Comparison of ENCODE assay signal across 12 cellular contexts in the genomic region with DNA sequence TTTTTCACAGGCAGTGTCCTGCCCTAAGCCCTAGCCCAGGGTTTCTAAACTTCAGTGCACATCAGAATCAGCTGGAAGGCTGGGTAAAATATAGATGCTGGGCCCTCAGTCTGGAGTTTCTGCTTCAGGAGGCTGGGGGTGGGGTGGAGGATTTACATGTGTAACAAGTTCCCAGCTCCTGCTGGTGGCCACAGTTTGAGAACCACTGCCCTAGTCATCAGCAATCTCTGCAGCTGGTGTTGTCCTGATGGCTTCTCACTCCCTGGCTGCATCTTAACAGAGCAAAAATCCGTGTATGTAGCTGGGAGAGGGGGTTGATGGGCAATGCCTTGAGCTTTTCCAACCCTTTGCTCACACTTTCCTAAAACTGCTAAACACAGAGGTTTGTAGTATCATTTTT.
A peak's percentile ranks its signal among the peaks of the same experiment; 100 is the strongest.
DNase-seq lines count a peak whose midpoint lies in the region; ATAC-seq, FAIRE-seq and TF ChIP-seq lines count a peak whose summit lies in the region.
"Had no signal": no experiment of that assay in that cellular context is flagged by ENCODE, and none has a peak within 500 bp of the region (broad histone marks: within the 10 kb centered on the region; RNA-seq: fewer than 3 reads in every experiment).

No MANE protein-coding gene starts in this region.

- no peak overlapping the region for H2AFZ ChIP-seq in astrocyte (ENCODE audit: low read depth, low read length)

- H3K9me3 ChIP-seq in astrocyte (ENCODE audit: insufficient read depth, low read depth, low read length) (no peaks in the 10 kb centered on the region), sigmoid colon (no peaks in the 10 kb centered on the region)

- no peak for TF ChIP-seq EP300 in sigmoid colon (IDR thresholded peaks at IDR 0.05)

- peak overlapping the region; percentile 91 for H3K9ac ChIP-seq in astrocyte (ENCODE audit: low read length)

- H3K27me3 ChIP-seq in astrocyte (ENCODE audit: insufficient read depth, low read length) (no peaks in the 10 kb centered on the region), sigmoid colon (no peaks in the 10 kb centered on the region)

- 53 to 64% methylated on average over 1 of the region's 1 CpG for WGBS in sigmoid colon, 2 donors

- no peaks in the 10 kb centered on the region for H3K36me3 Mint-ChIP-seq in astrocyte (ENCODE audit: low read depth, unreplicated experiment)
- H3K36me3 Mint-ChIP-seq: activated naive CD4-positive, alpha-beta T cell treated with anti-CD3 and anti-CD28 coated beads, Interleukin-2, amount 50 U/mL, for 24 hours; immature natural killer cell had no signal

- H3K9me3 Mint-ChIP-seq in astrocyte (ENCODE audit: unreplicated experiment): no peaks in the 10 kb centered on the region
- H3K9me3 Mint-ChIP-seq: activated naive CD4-positive, alpha-beta T cell treated with anti-CD3 and anti-CD28 coated beads, Interleukin-2, amount 50 U/mL, for 24 hours; immature natural killer cell had no signal

- intact Hi-C loops in left cardiac atrium (cut with DNase I) (loop anchor here (2.0 to 10.0 kb wide), 4 partner anchors 122 to 346 kb away; a partner anchor contains a TSS), sigmoid colon (cut with DNase I) (loop anchor here (5.0 to 10.0 kb wide), 4 partner anchors 343 to 626 kb away; a partner anchor contains a TSS)

- H3K4me2 ChIP-seq in astrocyte (ENCODE audit: low read length): peak overlapping the region; percentile 79

- TF ChIP-seq CTCF in astrocyte (IDR thresholded peaks at IDR 0.05; ENCODE audit: insufficient read depth, low read depth, low read length) (no peak), sigmoid colon (IDR thresholded peaks at IDR 0.05) (no peak)

- H3K4me3 ChIP-seq in astrocyte (ENCODE audit: insufficient read depth, low read depth, low read length) (peak overlapping the region; percentile 29), sigmoid colon (no peak overlapping the region)

- FAIRE-seq in astrocyte (lab: Jason Lieb, UNC): no peak

- H3K27ac ChIP-seq in astrocyte (ENCODE audit: low read depth, low read length) (peak overlapping the region; percentile 98), sigmoid colon (peak overlapping the region; percentile 80 to 98 (median 89))

- DNase-seq in GM03348 (ENCODE audit: low spot score) (peak; percentile 13), astrocyte (ENCODE audit: low read depth) (peak; percentile 79), left cardiac atrium (peak; percentile 66), sigmoid colon (peak; percentile 82), NCI-H345 (lab: John Stamatoyannopoulos, UW) (no peak), superior temporal gyrus (ENCODE audit: extremely low spot score) (no peak)
- no peak for DNase-seq in stimulated activated CD4-positive, alpha-beta T cell treated with anti-CD3 and anti-CD28 coated beads, Interleukin-4, amount 100 ng/mL, for 24 hours
- DNase-seq: DMS153, immature natural killer cell, NCI-H2081 treated with DMSO at 0.1 percent for 48 hours had no signal

- H4K20me1 ChIP-seq in astrocyte (ENCODE audit: insufficient read depth, low read length): no peaks in the 10 kb centered on the region

- H3K27ac Mint-ChIP-seq in astrocyte (ENCODE audit: unreplicated experiment): peak overlapping the region; percentile 96
- H3K27ac Mint-ChIP-seq: activated naive CD4-positive, alpha-beta T cell treated with anti-CD3 and anti-CD28 coated beads, Interleukin-2, amount 50 U/mL, for 24 hours; immature natural killer cell had no signal

- H3K36me3 ChIP-seq in astrocyte (ENCODE audit: insufficient read depth, low read length): no peaks in the 10 kb centered on the region
- H3K36me3 ChIP-seq in sigmoid colon: no peaks in the 10 kb centered on the region

- H3K4me1 Mint-ChIP-seq in astrocyte (ENCODE audit: low read depth, unreplicated experiment): peaks cover 21% of the 10 kb centered on the region
- H3K4me1 Mint-ChIP-seq: immature natural killer cell had no signal

- TF ChIP-seq POLR2A in sigmoid colon (IDR thresholded peaks at IDR 0.05): no peak

- ATAC-seq in left cardiac atrium (peak in 1 of 2 donors; percentile 14), GM18519 (IDR thresholded peaks at IDR 0.05; ENCODE audit: low FRiP score, unreplicated experiment) (no peak)

- H3K79me2 ChIP-seq in astrocyte (ENCODE audit: insufficient read depth, low read length): no peaks in the 10 kb centered on the region

- peaks cover 26% of the 10 kb centered on the region for H3K4me1 ChIP-seq in astrocyte (ENCODE audit: insufficient read depth, low read length)
- peaks cover 0 to 35% (median 28%) of the 10 kb centered on the region in 4 donors for H3K4me1 ChIP-seq in sigmoid colon

- H3K4me3 Mint-ChIP-seq in astrocyte (ENCODE audit: unreplicated experiment): no peak overlapping the region
- H3K4me3 Mint-ChIP-seq: activated naive CD4-positive, alpha-beta T cell treated with anti-CD3 and anti-CD28 coated beads, Interleukin-2, amount 50 U/mL, for 24 hours; immature natural killer cell had no signal

- H3K27me3 Mint-ChIP-seq in astrocyte (ENCODE audit: low read depth, unreplicated experiment): peaks cover 6% of the 10 kb centered on the region
- H3K27me3 Mint-ChIP-seq: activated naive CD4-positive, alpha-beta T cell treated with anti-CD3 and anti-CD28 coated beads, Interleukin-2, amount 50 U/mL, for 24 hours had no signal

Comparison
In these comparisons a context has a peak if more than half of its experiments do, and no peak if none do; other contexts are left out.
1. DNase-seq: peak in GM03348 (single experiment), astrocyte (single experiment), left cardiac atrium (single experiment) and sigmoid colon (single experiment); none in NCI-H345 (single experiment), stimulated activated CD4-positive, alpha-beta T cell treated with anti-CD3 and anti-CD28 coated beads, Interleukin-4, amount 100 ng/mL, for 24 hours (single experiment) and superior temporal gyrus (single experiment).